In the genomic region with DNA sequence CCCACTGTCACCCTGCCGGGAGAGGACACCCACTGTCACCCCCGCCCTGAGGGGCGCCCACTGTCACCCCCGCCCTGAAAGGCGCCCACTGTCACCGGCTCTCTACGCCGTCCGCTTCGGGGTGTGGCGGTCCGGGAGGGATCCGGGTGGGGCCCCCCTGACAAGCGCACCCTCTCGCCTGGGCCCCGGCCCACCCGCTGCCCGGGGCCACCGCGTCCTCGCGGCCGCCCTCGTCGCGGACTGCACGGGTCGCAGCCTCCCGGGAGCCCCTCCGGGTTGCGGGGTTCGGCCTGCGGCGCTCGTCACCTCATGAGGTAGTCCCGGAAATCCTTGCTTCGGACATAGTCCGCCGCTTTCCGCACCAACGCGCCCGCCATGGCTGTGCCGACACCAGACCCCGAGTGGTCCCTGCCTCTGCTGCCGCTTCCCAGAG, we compare ENCODE assay signal across 1 cellular context.
TF ChIP-seq lines count a peak whose summit lies in the region.

No MANE protein-coding gene starts in this region.

TF ChIP-seq in HepG2, 621 proteins besides CTCF, POLR2A, EP300 and RAD21 (continued from another document):
- TF ChIP-seq DMTF1 (CRISPR knock-in tag; IDR thresholded peaks at IDR 0.05) (no peak), SIN3A (IDR thresholded peaks at IDR 0.05; ENCODE audit: borderline replicate concordance, low read depth, low read length) (peak; percentile 41; the same call in 1 of the 2 replicates), YY1 (IDR thresholded peaks at IDR 0.05; ENCODE audit: insufficient read depth, insufficient replicate concordance, low read depth, low read length) (peak; percentile 80), BRD4 (CRISPR knock-in tag; IDR thresholded peaks at IDR 0.05) (no peak), ZNF230 (CRISPR knock-in tag; IDR thresholded peaks at IDR 0.05) (0 out of 2 replicates have a peak, but pooled peaks have one; percentile 17), KMT2B (CRISPR knock-in tag; IDR thresholded peaks at IDR 0.05) (no peak), KDM5A (IDR thresholded peaks at IDR 0.05; ENCODE audit: borderline replicate concordance, low read length) (no peak), U2AF1 (optimal IDR thresholded peaks at IDR 0.05; ENCODE audit: low read depth, low read length) (no peak), CBX1 (IDR thresholded peaks at IDR 0.05; ENCODE audit: low read depth) (peak; percentile 13), NCOA2 (CRISPR knock-in tag; IDR thresholded peaks at IDR 0.05) (no peak)
- TF ChIP-seq, protein P1, sequence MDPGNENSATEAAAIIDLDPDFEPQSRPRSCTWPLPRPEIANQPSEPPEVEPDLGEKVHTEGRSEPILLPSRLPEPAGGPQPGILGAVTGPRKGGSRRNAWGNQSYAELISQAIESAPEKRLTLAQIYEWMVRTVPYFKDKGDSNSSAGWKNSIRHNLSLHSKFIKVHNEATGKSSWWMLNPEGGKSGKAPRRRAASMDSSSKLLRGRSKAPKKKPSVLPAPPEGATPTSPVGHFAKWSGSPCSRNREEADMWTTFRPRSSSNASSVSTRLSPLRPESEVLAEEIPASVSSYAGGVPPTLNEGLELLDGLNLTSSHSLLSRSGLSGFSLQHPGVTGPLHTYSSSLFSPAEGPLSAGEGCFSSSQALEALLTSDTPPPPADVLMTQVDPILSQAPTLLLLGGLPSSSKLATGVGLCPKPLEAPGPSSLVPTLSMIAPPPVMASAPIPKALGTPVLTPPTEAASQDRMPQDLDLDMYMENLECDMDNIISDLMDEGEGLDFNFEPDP (CRISPR knock-in tag; conservative IDR thresholded peaks at IDR 0.05), result 0 out of 2 replicates have a peak, but pooled peaks have one; percentile 85
- TF ChIP-seq, protein P2, sequence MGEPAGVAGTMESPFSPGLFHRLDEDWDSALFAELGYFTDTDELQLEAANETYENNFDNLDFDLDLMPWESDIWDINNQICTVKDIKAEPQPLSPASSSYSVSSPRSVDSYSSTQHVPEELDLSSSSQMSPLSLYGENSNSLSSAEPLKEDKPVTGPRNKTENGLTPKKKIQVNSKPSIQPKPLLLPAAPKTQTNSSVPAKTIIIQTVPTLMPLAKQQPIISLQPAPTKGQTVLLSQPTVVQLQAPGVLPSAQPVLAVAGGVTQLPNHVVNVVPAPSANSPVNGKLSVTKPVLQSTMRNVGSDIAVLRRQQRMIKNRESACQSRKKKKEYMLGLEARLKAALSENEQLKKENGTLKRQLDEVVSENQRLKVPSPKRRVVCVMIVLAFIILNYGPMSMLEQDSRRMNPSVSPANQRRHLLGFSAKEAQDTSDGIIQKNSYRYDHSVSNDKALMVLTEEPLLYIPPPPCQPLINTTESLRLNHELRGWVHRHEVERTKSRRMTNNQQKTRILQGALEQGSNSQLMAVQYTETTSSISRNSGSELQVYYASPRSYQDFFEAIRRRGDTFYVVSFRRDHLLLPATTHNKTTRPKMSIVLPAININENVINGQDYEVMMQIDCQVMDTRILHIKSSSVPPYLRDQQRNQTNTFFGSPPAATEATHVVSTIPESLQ (CRISPR knock-in tag; conservative IDR thresholded peaks at IDR 0.05), result 0 out of 2 replicates have a peak, but pooled peaks have one; percentile 12
TF ChIP-seq in HepG2: peak in this region for 17.
